15 cellular contexts compared by ENCODE assay signal in genomic region chr11:118226781-118227180, GRCh38. TPM values are rescaled to one million over a fixed set of nuclear protein-coding genes. Genes with fewer than 3 reads are reported as not detected.
DNase-seq lines count a peak whose midpoint lies in the region; ATAC-seq and TF ChIP-seq lines count a peak whose summit lies in the region.
"Had no signal": no experiment of that assay in that cellular context is flagged by ENCODE, and none has a peak within 500 bp of the region (broad histone marks: within the 10 kb centered on the region; RNA-seq: fewer than 3 reads in every experiment).

No MANE protein-coding gene starts in this region.

- peaks cover 3% of the 10 kb centered on the region for H3K9me3 Mint-ChIP-seq in activated naive CD4-positive, alpha-beta T cell treated with anti-CD3 and anti-CD28 coated beads, Interleukin-2, amount 10 ng/mL, durations not matched to agents 7 days and 5 days
- peaks cover 11% of the 10 kb centered on the region for H3K9me3 Mint-ChIP-seq in activated CD8-positive, alpha-beta T cell treated with anti-CD3 and anti-CD28 coated beads for 36 hours
- no peaks in the 10 kb centered on the region for H3K9me3 Mint-ChIP-seq in memory B cell

- H3K4me3 ChIP-seq in vagina (no peak overlapping the region), esophagus muscularis mucosa (no peak overlapping the region)
- H3K4me3 ChIP-seq: pancreas, thoracic aorta had no signal

- H3K27ac ChIP-seq in vagina, result peak overlapping the region; percentile 5
- no peak overlapping the region for H3K27ac ChIP-seq in esophagus muscularis mucosa (replicated peaks in 1 of 4)
- H3K27ac ChIP-seq: pancreas, thoracic aorta had no signal

- no peak overlapping the region for H3K27ac Mint-ChIP-seq in activated naive CD4-positive, alpha-beta T cell treated with anti-CD3 and anti-CD28 coated beads, Interleukin-2, amount 10 ng/mL, durations not matched to agents 7 days and 5 days
- H3K27ac Mint-ChIP-seq in activated CD8-positive, alpha-beta T cell treated with anti-CD3 and anti-CD28 coated beads for 36 hours, result no peak overlapping the region
- H3K27ac Mint-ChIP-seq in memory B cell, result peak overlapping the region; percentile 26

- 72% methylated on average over 2 of the region's 2 CpGs for WGBS in esophagus muscularis mucosa

- ATAC-seq in activated CD8-positive, alpha-beta T cell treated with anti-CD3 and anti-CD28 coated beads for 36 hours, result peak; percentile 19
- ATAC-seq in memory B cell (ENCODE audit: low read depth), result no peak
- ATAC-seq: pancreas, Right ventricle myocardium inferior had no signal

- H3K4me3 Mint-ChIP-seq in activated naive CD4-positive, alpha-beta T cell treated with anti-CD3 and anti-CD28 coated beads, Interleukin-2, amount 10 ng/mL, durations not matched to agents 7 days and 5 days, result peak overlapping the region; percentile 22
- peak overlapping the region; percentile 52 for H3K4me3 Mint-ChIP-seq in activated CD8-positive, alpha-beta T cell treated with anti-CD3 and anti-CD28 coated beads for 36 hours
- no peak overlapping the region for H3K4me3 Mint-ChIP-seq in memory B cell

- peaks cover 8% of the 10 kb centered on the region for H3K4me1 ChIP-seq in vagina
- no peaks in the 10 kb centered on the region for H3K4me1 ChIP-seq in esophagus muscularis mucosa
- H3K4me1 ChIP-seq: pancreas had no signal

- no peak for TF ChIP-seq POLR2A in vagina (IDR thresholded peaks at IDR 0.05)
- no peak for TF ChIP-seq POLR2A in esophagus muscularis mucosa (IDR thresholded peaks at IDR 0.05; ENCODE audit: low read depth)

- peak; percentile 33 for DNase-seq in activated naive CD4-positive, alpha-beta T cell treated with anti-CD3 and anti-CD28 coated beads, Interleukin-2, amount 10 ng/mL, durations not matched to agents 7 days and 5 days
- DNase-seq in activated naive CD4-positive, alpha-beta T cell treated with anti-CD3 and anti-CD28 coated beads, Interleukin-2, amount 50 U/mL, for 16 hours, result no peak
- peak; percentile 37 for DNase-seq in activated CD8-positive, alpha-beta T cell treated with anti-CD3 and anti-CD28 coated beads for 36 hours
- DNase-seq in memory B cell (ENCODE audit: low spot score in 2 of 2) (no peak), vagina (ENCODE audit: extremely low spot score in 2 of 2) (no peak), amygdala (lab: John Stamatoyannopoulos, UW) (no peak), HPDE6-E6E7 (ENCODE audit: extremely low spot score) (no peak), esophagus muscularis mucosa (ENCODE audit: extremely low spot score) (no peak)
- DNase-seq: effector CD8-positive, alpha-beta T cell; foreskin melanocyte; NCI-H774; pancreas had no signal

- intact Hi-C loops in activated CD8-positive, alpha-beta T cell treated with anti-CD3 and anti-CD28 coated beads for 36 hours (cut with micrococcal nuclease), result loop anchor here (2.0 kb wide), 1 partner anchor 14 kb away; no protein-coding TSS in a partner anchor
- intact Hi-C loops in vagina (cut with DNase I), result no loop called here
- intact Hi-C loops in esophagus muscularis mucosa (cut with DNase I), result no loop called here

- H3K4me1 Mint-ChIP-seq in activated naive CD4-positive, alpha-beta T cell treated with anti-CD3 and anti-CD28 coated beads, Interleukin-2, amount 10 ng/mL, durations not matched to agents 7 days and 5 days, result peaks cover 33% of the 10 kb centered on the region
- peaks cover 45% of the 10 kb centered on the region for H3K4me1 Mint-ChIP-seq in activated CD8-positive, alpha-beta T cell treated with anti-CD3 and anti-CD28 coated beads for 36 hours (ENCODE audit: low read depth)
- H3K4me1 Mint-ChIP-seq in memory B cell, result peaks cover 31% of the 10 kb centered on the region

- H3K36me3 Mint-ChIP-seq in activated naive CD4-positive, alpha-beta T cell treated with anti-CD3 and anti-CD28 coated beads, Interleukin-2, amount 10 ng/mL, durations not matched to agents 7 days and 5 days, result peaks cover 46% of the 10 kb centered on the region
- peaks cover 64% of the 10 kb centered on the region for H3K36me3 Mint-ChIP-seq in activated CD8-positive, alpha-beta T cell treated with anti-CD3 and anti-CD28 coated beads for 36 hours (ENCODE audit: low read depth)
- peaks cover 3% of the 10 kb centered on the region for H3K36me3 Mint-ChIP-seq in memory B cell

- TF ChIP-seq CTCF in activated CD8-positive, alpha-beta T cell treated with anti-CD3 and anti-CD28 coated beads for 36 hours (IDR thresholded peaks at IDR 0.05), result no peak
- TF ChIP-seq CTCF in vagina (IDR thresholded peaks at IDR 0.05) (no peak), esophagus muscularis mucosa (IDR thresholded peaks at IDR 0.05) (no peak)

- H3K9me3 ChIP-seq in vagina, result no peaks in the 10 kb centered on the region
- no peaks in the 10 kb centered on the region for H3K9me3 ChIP-seq in esophagus muscularis mucosa
- H3K9me3 ChIP-seq: pancreas, thoracic aorta had no signal

- H3K36me3 ChIP-seq in vagina, result no peaks in the 10 kb centered on the region
- no peaks in the 10 kb centered on the region for H3K36me3 ChIP-seq in esophagus muscularis mucosa
- H3K36me3 ChIP-seq: thoracic aorta had no signal

- POLR2A ChIA-PET in activated CD8-positive, alpha-beta T cell treated with anti-CD3 and anti-CD28 coated beads for 36 hours (lab: Charles Lee), result interaction anchor here (0.6 to 19.8 kb wide), 11 partner anchors 10 to 119 kb away, joined by 3 to 364 read pairs (median 14); partner anchors contain the start of genes CD3E and MPZL3

- CTCF ChIA-PET in activated naive CD4-positive, alpha-beta T cell treated with anti-CD3 and anti-CD28 coated beads, Interleukin-2, amount 10 ng/mL, durations not matched to agents 7 days and 5 days (lab: Charles Lee), result interaction anchor here (0.8 to 4.0 kb wide), 8 partner anchors 10 to 58 kb away, joined by 3 to 30 read pairs (median 4); partner anchors contain the start of gene MPZL2
- CTCF ChIA-PET in activated CD8-positive, alpha-beta T cell treated with anti-CD3 and anti-CD28 coated beads for 36 hours (lab: Charles Lee), result interaction anchor here (0.8 to 4.3 kb wide), 11 partner anchors 9 to 115 kb away, joined by 3 to 41 read pairs (median 6); partner anchors contain the start of gene CD3D

- no peaks in the 10 kb centered on the region for H3K27me3 ChIP-seq in vagina
- H3K27me3 ChIP-seq in esophagus muscularis mucosa, result peaks cover 0 to 10% (median 0%) of the 10 kb centered on the region in 4 donors
- H3K27me3 ChIP-seq: pancreas had no signal

- H3K27me3 Mint-ChIP-seq in activated naive CD4-positive, alpha-beta T cell treated with anti-CD3 and anti-CD28 coated beads, Interleukin-2, amount 10 ng/mL, durations not matched to agents 7 days and 5 days, result no peaks in the 10 kb centered on the region
- no peaks in the 10 kb centered on the region for H3K27me3 Mint-ChIP-seq in activated CD8-positive, alpha-beta T cell treated with anti-CD3 and anti-CD28 coated beads for 36 hours
- no peaks in the 10 kb centered on the region for H3K27me3 Mint-ChIP-seq in memory B cell

- no peak for TF ChIP-seq EP300 in esophagus muscularis mucosa (IDR thresholded peaks at IDR 0.05)

RNA-seq across cellular contexts. Expression of gene JAML, which starts 2.0 kb away (rescaled TPM):
- total RNA-seq in activated CD8-positive, alpha-beta T cell treated with anti-CD3 and anti-CD28 coated beads for 36 hours, result 100 to 1,000 TPM; 236 to 251 TPM
- total RNA-seq in vagina (17.2 TPM), esophagus muscularis mucosa (1 to 10 TPM in 3 of 4 donors, under 1 TPM in 1; 0.92 to 8.9 (median 1.2) TPM)
- total RNA-seq: MCF 10A had no signal

RNA-seq across cellular contexts. Expression of gene MPZL3, which starts 25.4 kb away (rescaled TPM):
- 10 to 100 TPM; 51.1 to 51.7 TPM for total RNA-seq in activated CD8-positive, alpha-beta T cell treated with anti-CD3 and anti-CD28 coated beads for 36 hours
- total RNA-seq in vagina (9.1 TPM), esophagus muscularis mucosa (under 1 TPM; 0.42 to 0.52 (median 0.48) TPM)

RNA-seq across cellular contexts. Expression of gene MPZL2, which starts 37.3 kb away (rescaled TPM):
- total RNA-seq in activated CD8-positive, alpha-beta T cell treated with anti-CD3 and anti-CD28 coated beads for 36 hours, result 10 to 100 TPM; 26.2 to 31.0 TPM
- total RNA-seq in vagina, result 165 TPM
- 10 to 100 TPM in 3 of 4 donors, 1 to 10 TPM in 1; 6.6 to 31.6 (median 13.9) TPM for total RNA-seq in esophagus muscularis mucosa

RNA-seq across cellular contexts. Expression of gene SCN2B, which starts 50.3 kb away (rescaled TPM):
- total RNA-seq in activated CD8-positive, alpha-beta T cell treated with anti-CD3 and anti-CD28 coated beads for 36 hours, result not detected
- total RNA-seq in vagina (0.49 TPM), esophagus muscularis mucosa (1 to 10 TPM in 1 of 4 donors, under 1 TPM in 3; 0.42 to 1.2 (median 0.67) TPM)
- total RNA-seq: MCF 10A had no signal

Comparison
In these comparisons a context has a peak if more than half of its experiments do, and no peak if none do; other contexts are left out.
1. DNase-seq: peak in activated naive CD4-positive, alpha-beta T cell treated with anti-CD3 and anti-CD28 coated beads, Interleukin-2, amount 10 ng/mL, durations not matched to agents 7 days and 5 days (single experiment) and activated CD8-positive, alpha-beta T cell treated with anti-CD3 and anti-CD28 coated beads for 36 hours (single experiment); none in activated naive CD4-positive, alpha-beta T cell treated with anti-CD3 and anti-CD28 coated beads, Interleukin-2, amount 50 U/mL, for 16 hours (single experiment), memory B cell (0 of 2), vagina (0 of 2), amygdala (0 of 56), HPDE6-E6E7 (single experiment) and esophagus muscularis mucosa (single experiment).
2. RNA of gene JAML, which starts 2.0 kb away (total RNA-seq): 236 to 251 TPM in activated CD8-positive, alpha-beta T cell treated with anti-CD3 and anti-CD28 coated beads for 36 hours; 17.2 TPM in vagina (single experiment) and 0.92 to 8.9 TPM in esophagus muscularis mucosa; every median in the first group is over 10 times any median in the second.